1 cellular context compared by ENCODE assay signal in the genomic region with DNA sequence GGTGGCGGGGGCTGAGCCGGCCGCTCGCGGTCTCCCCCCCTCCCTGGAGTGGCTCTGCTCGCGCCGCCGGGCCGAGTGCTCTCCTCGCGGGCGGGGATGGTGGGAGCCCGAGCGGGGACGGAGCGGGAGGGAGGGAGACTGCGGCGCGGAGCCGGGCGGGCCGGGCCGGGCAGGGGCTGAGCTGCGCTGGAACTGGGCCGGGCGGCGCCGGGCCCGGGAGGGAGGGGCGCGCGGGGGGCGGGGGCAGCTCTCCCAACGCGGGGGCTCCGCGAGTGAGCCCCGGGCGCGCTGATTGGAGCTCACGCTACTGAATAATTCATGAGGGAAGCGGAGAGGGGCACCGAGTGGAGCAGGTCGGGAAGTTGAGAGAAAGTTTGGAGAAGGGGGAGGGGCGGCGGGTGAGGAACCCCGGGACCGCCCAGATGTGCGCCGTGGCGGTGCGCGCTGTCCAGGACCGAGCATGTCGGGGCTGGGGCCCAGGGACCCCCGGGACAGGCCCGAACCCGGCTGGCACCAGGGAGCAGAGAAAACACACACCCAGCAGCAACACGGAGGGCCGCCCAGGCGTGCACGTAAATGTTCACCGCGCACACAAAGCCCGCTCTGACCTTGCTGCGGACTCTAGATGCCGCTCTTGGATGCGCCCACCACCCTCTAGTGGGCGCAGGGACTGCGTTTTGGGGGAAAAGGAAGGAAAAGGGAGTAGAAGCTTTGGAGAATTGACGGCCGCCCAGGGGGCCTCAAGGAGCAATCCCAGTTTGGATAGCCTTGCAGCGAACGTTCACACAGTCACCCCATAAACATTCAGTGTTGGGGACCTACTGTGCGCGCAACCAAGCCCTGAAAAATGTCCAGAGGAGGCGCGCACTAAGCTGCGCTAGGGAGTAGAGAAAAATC.
TF ChIP-seq lines count a peak whose summit lies in the region.

A gene (minus strand): TSS at position 194 of the 897 bp plus-strand sequence. CDS start 493 bp downstream, outside the sequence.

TF ChIP-seq in K562, 482 proteins besides CTCF, POLR2A, EP300 and RAD21 (continued from another document and continues in another):
- TF ChIP-seq, protein P1, sequence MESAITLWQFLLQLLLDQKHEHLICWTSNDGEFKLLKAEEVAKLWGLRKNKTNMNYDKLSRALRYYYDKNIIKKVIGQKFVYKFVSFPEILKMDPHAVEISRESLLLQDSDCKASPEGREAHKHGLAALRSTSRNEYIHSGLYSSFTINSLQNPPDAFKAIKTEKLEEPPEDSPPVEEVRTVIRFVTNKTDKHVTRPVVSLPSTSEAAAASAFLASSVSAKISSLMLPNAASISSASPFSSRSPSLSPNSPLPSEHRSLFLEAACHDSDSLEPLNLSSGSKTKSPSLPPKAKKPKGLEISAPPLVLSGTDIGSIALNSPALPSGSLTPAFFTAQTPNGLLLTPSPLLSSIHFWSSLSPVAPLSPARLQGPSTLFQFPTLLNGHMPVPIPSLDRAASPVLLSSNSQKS (CRISPR knock-in tag; IDR thresholded peaks at IDR 0.05), result no peak
- TF ChIP-seq CREM (IDR thresholded peaks at IDR 0.05; ENCODE audit: low read depth) (peak; percentile 50; the same call in 1 of the 2 replicates), MAZ (CRISPR knock-in tag; conservative IDR thresholded peaks at IDR 0.05 in 1 of 2, IDR thresholded peaks at IDR 0.05 in 1 of 2) (peak in 1 of 2 experiments; percentile 29; a peak in 2 of 4 replicates), PTBP1 (IDR thresholded peaks at IDR 0.05; ENCODE audit: low read depth, low read length) (no peak), TEAD1 (CRISPR knock-in tag; IDR thresholded peaks at IDR 0.05) (peak in 1 of 2 experiments; percentile 45; a peak in 1 of 4 replicates), NFYB (IDR thresholded peaks at IDR 0.05; ENCODE audit: extremely low read depth, insufficient read length) (no peak), SMARCC2 (IDR thresholded peaks at IDR 0.05; ENCODE audit: low read depth) (0 out of 2 replicates have a peak, but pooled peaks have one; percentile 34), TAL1 (IDR thresholded peaks at IDR 0.05) (no peak; the same call in 1 of the 2 replicates), CREB1 (IDR thresholded peaks at IDR 0.05) (0 out of 2 replicates have a peak, but pooled peaks have one; percentile 14), CREB1 (CRISPR knock-in tag; IDR thresholded peaks at IDR 0.05) (no peak; the same call in 1 of the 2 replicates), CEBPB (tag; IDR thresholded peaks at IDR 0.05) (no peak), JUND (IDR thresholded peaks at IDR 0.05; ENCODE audit: borderline replicate concordance, low read depth, low read length) (no peak), JUND (tag; IDR thresholded peaks at IDR 0.05; ENCODE audit: borderline replicate concordance, low read depth, low read length) (no peak; the same call in 2 of the 3 replicates), ZFP30 (CRISPR knock-in tag; IDR thresholded peaks at IDR 0.05; ENCODE audit: borderline replicate concordance) (no peak), ZFP1 (CRISPR knock-in tag; IDR thresholded peaks at IDR 0.05) (no peak), FOXM1 (IDR thresholded peaks at IDR 0.05; ENCODE audit: low read depth) (0 out of 2 replicates have a peak, but pooled peaks have one; percentile 39), FOXM1 (CRISPR knock-in tag; IDR thresholded peaks at IDR 0.05; ENCODE audit: low read depth) (0 out of 2 replicates have a peak, but pooled peaks have one; percentile 8), FIP1L1 (IDR thresholded peaks at IDR 0.05; ENCODE audit: low read depth, low read length, poor library complexity, severe bottlenecking) (peak; percentile 28), CBX2 (IDR thresholded peaks at IDR 0.05; ENCODE audit: insufficient read depth, low read length, poor library complexity, severe bottlenecking) (no peak), RB1 (IDR thresholded peaks at IDR 0.05; ENCODE audit: low read depth) (peak; percentile 85), WHSC1 (IDR thresholded peaks at IDR 0.05; ENCODE audit: low read length) (no peak), CBX1 (IDR thresholded peaks at IDR 0.05; ENCODE audit: low read depth) (peak; percentile 67; the same call in 1 of the 2 replicates), ZNF707 (CRISPR knock-in tag; conservative IDR thresholded peaks at IDR 0.05) (no peak), TCF7L2 (IDR thresholded peaks at IDR 0.05; ENCODE audit: low read depth, low read length) (no peak), ATF7 (IDR thresholded peaks at IDR 0.05) (peak; percentile 81), MIER1 (IDR thresholded peaks at IDR 0.05; ENCODE audit: low read depth) (no peak), NFIX (CRISPR knock-in tag; IDR thresholded peaks at IDR 0.05; ENCODE audit: low read depth) (no peak), CBFA2T2 (conservative IDR thresholded peaks at IDR 0.05) (no peak), ERF (CRISPR knock-in tag; IDR thresholded peaks at IDR 0.05) (no peak), MYBL2 (IDR thresholded peaks at IDR 0.05; ENCODE audit: low read depth) (no peak), MYBL2 (CRISPR knock-in tag; IDR thresholded peaks at IDR 0.05; ENCODE audit: borderline replicate concordance) (no peak), ZZZ3 (IDR thresholded peaks at IDR 0.05) (no peak), TCF7 (IDR thresholded peaks at IDR 0.05; ENCODE audit: borderline replicate concordance) (no peak; the same call in 1 of the 2 replicates), NEUROD1 (IDR thresholded peaks at IDR 0.05; ENCODE audit: borderline replicate concordance, low read depth, low read length, partially characterized antibody) (peak; percentile 8), MYNN (IDR thresholded peaks at IDR 0.05) (peak; percentile 59; the same call in 1 of the 2 replicates), MYNN (CRISPR knock-in tag; IDR thresholded peaks at IDR 0.05) (no peak), PYGO2 (tag; IDR thresholded peaks at IDR 0.05) (no peak), ZNF263 (CRISPR knock-in tag; IDR thresholded peaks at IDR 0.05; ENCODE audit: borderline replicate concordance) (peak; percentile 59; the same call in 1 of the 2 replicates), RBM22 (IDR thresholded peaks at IDR 0.05; ENCODE audit: low read depth, low read length, poor library complexity, severe bottlenecking) (no peak), NR1H2 (CRISPR knock-in tag; IDR thresholded peaks at IDR 0.05) (no peak), KDM1A (IDR thresholded peaks at IDR 0.05) (no peak), ZNF239 (CRISPR knock-in tag; IDR thresholded peaks at IDR 0.05) (no peak; the same call in 1 of the 2 replicates), SAFB2 (IDR thresholded peaks at IDR 0.05; ENCODE audit: borderline replicate concordance, low read depth, low read length, severe bottlenecking) (no peak), ETV6 (IDR thresholded peaks at IDR 0.05; ENCODE audit: borderline replicate concordance in 1 of 2, low read depth in 2 of 2, low read length in 1 of 2) (no peak), ETV6 (CRISPR knock-in tag; IDR thresholded peaks at IDR 0.05; ENCODE audit: borderline replicate concordance) (no peak)
- TF ChIP-seq, protein P2, sequence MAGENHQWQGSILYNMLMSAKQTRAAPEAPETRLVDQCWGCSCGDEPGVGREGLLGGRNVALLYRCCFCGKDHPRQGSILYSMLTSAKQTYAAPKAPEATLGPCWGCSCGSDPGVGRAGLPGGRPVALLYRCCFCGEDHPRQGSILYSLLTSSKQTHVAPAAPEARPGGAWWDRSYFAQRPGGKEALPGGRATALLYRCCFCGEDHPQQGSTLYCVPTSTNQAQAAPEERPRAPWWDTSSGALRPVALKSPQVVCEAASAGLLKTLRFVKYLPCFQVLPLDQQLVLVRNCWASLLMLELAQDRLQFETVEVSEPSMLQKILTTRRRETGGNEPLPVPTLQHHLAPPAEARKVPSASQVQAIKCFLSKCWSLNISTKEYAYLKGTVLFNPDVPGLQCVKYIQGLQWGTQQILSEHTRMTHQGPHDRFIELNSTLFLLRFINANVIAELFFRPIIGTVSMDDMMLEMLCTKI (IDR thresholded peaks at IDR 0.05; ENCODE audit: partially characterized antibody), result no peak
- TF ChIP-seq, protein P3, sequence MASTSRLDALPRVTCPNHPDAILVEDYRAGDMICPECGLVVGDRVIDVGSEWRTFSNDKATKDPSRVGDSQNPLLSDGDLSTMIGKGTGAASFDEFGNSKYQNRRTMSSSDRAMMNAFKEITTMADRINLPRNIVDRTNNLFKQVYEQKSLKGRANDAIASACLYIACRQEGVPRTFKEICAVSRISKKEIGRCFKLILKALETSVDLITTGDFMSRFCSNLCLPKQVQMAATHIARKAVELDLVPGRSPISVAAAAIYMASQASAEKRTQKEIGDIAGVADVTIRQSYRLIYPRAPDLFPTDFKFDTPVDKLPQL (IDR thresholded peaks at IDR 0.05; ENCODE audit: extremely low read depth, insufficient read length), result no peak
- TF ChIP-seq, protein P4, sequence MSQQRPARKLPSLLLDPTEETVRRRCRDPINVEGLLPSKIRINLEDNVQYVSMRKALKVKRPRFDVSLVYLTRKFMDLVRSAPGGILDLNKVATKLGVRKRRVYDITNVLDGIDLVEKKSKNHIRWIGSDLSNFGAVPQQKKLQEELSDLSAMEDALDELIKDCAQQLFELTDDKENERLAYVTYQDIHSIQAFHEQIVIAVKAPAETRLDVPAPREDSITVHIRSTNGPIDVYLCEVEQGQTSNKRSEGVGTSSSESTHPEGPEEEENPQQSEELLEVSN (IDR thresholded peaks at IDR 0.05; ENCODE audit: borderline replicate concordance in 1 of 2, extremely low read depth in 1 of 2, insufficient read depth in 1 of 2, insufficient read length in 1 of 2, low read depth in 1 of 2, low read length in 1 of 2, poor library complexity in 1 of 2, severe bottlenecking in 1 of 2), result peak; percentile 2 to 29
- TF ChIP-seq, protein P5, sequence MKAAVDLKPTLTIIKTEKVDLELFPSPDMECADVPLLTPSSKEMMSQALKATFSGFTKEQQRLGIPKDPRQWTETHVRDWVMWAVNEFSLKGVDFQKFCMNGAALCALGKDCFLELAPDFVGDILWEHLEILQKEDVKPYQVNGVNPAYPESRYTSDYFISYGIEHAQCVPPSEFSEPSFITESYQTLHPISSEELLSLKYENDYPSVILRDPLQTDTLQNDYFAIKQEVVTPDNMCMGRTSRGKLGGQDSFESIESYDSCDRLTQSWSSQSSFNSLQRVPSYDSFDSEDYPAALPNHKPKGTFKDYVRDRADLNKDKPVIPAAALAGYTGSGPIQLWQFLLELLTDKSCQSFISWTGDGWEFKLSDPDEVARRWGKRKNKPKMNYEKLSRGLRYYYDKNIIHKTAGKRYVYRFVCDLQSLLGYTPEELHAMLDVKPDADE (conservative IDR thresholded peaks at IDR 0.05; ENCODE audit: control insufficient read depth, low read depth, low read length), result 0 out of 2 replicates have a peak, but pooled peaks have one; percentile 54
- TF ChIP-seq, protein P6, sequence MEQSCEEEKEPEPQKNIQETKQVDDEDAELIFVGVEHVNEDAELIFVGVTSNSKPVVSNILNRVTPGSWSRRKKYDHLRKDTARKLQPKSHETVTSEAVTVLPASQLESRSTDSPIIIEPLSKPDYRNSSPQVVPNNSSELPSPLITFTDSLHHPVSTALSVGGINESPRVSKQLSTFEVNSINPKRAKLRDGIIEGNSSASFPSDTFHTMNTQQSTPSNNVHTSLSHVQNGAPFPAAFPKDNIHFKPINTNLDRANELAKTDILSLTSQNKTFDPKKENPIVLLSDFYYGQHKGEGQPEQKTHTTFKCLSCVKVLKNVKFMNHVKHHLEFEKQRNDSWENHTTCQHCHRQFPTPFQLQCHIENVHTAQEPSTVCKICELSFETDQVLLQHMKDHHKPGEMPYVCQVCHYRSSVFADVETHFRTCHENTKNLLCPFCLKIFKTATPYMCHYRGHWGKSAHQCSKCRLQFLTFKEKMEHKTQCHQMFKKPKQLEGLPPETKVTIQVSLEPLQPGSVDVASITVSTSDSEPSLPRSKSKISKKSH (CRISPR knock-in tag; IDR thresholded peaks at IDR 0.05), result no peak
- TF ChIP-seq, protein P7, sequence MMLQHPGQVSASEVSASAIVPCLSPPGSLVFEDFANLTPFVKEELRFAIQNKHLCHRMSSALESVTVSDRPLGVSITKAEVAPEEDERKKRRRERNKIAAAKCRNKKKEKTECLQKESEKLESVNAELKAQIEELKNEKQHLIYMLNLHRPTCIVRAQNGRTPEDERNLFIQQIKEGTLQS (IDR thresholded peaks at IDR 0.05), result no peak
- TF ChIP-seq, protein P7 (CRISPR knock-in tag; conservative IDR thresholded peaks at IDR 0.05), result no peak
- TF ChIP-seq, protein P8, sequence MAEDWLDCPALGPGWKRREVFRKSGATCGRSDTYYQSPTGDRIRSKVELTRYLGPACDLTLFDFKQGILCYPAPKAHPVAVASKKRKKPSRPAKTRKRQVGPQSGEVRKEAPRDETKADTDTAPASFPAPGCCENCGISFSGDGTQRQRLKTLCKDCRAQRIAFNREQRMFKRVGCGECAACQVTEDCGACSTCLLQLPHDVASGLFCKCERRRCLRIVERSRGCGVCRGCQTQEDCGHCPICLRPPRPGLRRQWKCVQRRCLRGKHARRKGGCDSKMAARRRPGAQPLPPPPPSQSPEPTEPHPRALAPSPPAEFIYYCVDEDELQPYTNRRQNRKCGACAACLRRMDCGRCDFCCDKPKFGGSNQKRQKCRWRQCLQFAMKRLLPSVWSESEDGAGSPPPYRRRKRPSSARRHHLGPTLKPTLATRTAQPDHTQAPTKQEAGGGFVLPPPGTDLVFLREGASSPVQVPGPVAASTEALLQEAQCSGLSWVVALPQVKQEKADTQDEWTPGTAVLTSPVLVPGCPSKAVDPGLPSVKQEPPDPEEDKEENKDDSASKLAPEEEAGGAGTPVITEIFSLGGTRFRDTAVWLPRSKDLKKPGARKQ (CRISPR knock-in tag; IDR thresholded peaks at IDR 0.05), result no peak
- TF ChIP-seq, protein P9, sequence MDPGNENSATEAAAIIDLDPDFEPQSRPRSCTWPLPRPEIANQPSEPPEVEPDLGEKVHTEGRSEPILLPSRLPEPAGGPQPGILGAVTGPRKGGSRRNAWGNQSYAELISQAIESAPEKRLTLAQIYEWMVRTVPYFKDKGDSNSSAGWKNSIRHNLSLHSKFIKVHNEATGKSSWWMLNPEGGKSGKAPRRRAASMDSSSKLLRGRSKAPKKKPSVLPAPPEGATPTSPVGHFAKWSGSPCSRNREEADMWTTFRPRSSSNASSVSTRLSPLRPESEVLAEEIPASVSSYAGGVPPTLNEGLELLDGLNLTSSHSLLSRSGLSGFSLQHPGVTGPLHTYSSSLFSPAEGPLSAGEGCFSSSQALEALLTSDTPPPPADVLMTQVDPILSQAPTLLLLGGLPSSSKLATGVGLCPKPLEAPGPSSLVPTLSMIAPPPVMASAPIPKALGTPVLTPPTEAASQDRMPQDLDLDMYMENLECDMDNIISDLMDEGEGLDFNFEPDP (CRISPR knock-in tag; IDR thresholded peaks at IDR 0.05), result 0 out of 2 replicates have a peak, but pooled peaks have one; percentile 44
- TF ChIP-seq, protein P10, sequence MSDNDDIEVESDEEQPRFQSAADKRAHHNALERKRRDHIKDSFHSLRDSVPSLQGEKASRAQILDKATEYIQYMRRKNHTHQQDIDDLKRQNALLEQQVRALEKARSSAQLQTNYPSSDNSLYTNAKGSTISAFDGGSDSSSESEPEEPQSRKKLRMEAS (CRISPR knock-in tag; IDR thresholded peaks at IDR 0.05), result peak; percentile 53
